8 cellular contexts compared by ENCODE assay signal in the genomic region with DNA sequence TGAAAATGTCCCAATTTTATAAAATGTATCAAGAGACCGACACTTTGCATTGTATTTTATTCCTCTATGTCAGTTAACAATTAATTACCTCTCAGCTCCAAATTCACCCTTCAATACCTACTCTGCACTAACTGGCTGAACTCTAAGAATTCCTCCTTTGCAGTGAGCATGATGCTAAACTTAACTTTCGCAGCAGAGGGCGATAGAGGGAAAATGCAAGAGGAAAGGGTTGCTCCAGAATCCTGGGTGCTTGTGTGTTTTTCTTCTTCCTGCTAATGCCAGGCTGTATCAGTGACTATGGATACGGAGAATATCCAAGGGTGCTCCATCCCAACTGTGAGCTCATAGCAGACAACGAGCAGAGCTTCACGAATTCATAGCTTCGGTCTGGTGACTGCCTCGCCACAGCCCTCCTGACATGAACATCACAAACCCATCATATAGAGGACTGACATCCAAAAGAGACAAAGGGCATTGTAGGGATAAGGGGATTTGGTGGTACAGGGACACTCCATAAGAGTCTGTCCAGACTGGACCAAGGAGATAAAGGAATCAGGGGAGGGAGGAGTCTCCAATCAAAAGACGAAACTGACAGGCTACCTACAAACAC.
A peak's percentile ranks its signal among the peaks of the same experiment; 100 is the strongest.
DNase-seq lines count a peak whose midpoint lies in the region; ATAC-seq and TF ChIP-seq lines count a peak whose summit lies in the region.

No MANE protein-coding gene starts in this region.

- H2AFZ ChIP-seq in mammary epithelial cell (ENCODE audit: low read depth, low read length): no peak overlapping the region

- H3K4me2 ChIP-seq in mammary epithelial cell (ENCODE audit: insufficient read depth, low read depth, low read length): no peak overlapping the region

- ATAC-seq in HG03095 (IDR thresholded peaks at IDR 0.05; ENCODE audit: unreplicated experiment): no peak
- no peak for ATAC-seq in HG02981 (IDR thresholded peaks at IDR 0.05; ENCODE audit: unreplicated experiment)

- H3K36me3 ChIP-seq in NT2/D1 (ENCODE audit: insufficient read depth, insufficient read length, low read length): no peaks in the 10 kb centered on the region
- H3K36me3 ChIP-seq in mammary epithelial cell (ENCODE audit: insufficient read depth, low read length): no peaks in the 10 kb centered on the region

- H3K9me3 ChIP-seq in NT2/D1 (ENCODE audit: insufficient read depth, low read length): no peaks in the 10 kb centered on the region
- H3K9me3 ChIP-seq in mammary epithelial cell (replicated peaks; ENCODE audit: insufficient read depth, low read length): no peaks in the 10 kb centered on the region

- H3K4me3 ChIP-seq in AG04449 (ENCODE audit: low read depth, low read length): no peak overlapping the region
- H3K4me3 ChIP-seq in GM12865 (ENCODE audit: low read depth, low read length): no peak overlapping the region
- H3K4me3 ChIP-seq in NT2/D1 (ENCODE audit: insufficient read length, low read depth): no peak overlapping the region
- H3K4me3 ChIP-seq in mammary epithelial cell (replicated peaks in 1 of 3; ENCODE audit: insufficient read depth in 1 of 3, low read depth in 2 of 3, low read length in 3 of 3): no peak overlapping the region

- no peaks in the 10 kb centered on the region for H4K20me1 ChIP-seq in mammary epithelial cell (ENCODE audit: insufficient read depth, low read length)

- dilution Hi-C loops in mammary epithelial cell (cut with HindIII; ENCODE audit: low sequenced_read_pairs): no loop called here

- H3K27ac ChIP-seq in mammary epithelial cell (ENCODE audit: insufficient read depth, low read depth, low read length): no peak overlapping the region

- CTCF ChIA-PET in AG04449 (lab: Yijun Ruan, JAX): interaction anchor here (0.6 to 1.2 kb wide), 3 partner anchors 9 to 118 kb away, joined by 3 to 6 read pairs (median 3); no protein-coding TSS in a partner anchor
- CTCF ChIA-PET in mammary epithelial cell (lab: Charles Lee; ENCODE audit: low non-redundant PET): no interaction called here

- in situ Hi-C loops in mammary epithelial cell (cut with MboI; ENCODE audit: low sequenced_read_pairs in 2 of 2): no loop called here

- H3K9ac ChIP-seq in NT2/D1 (ENCODE audit: insufficient read length, low read depth): no peak overlapping the region
- no peak overlapping the region for H3K9ac ChIP-seq in mammary epithelial cell (ENCODE audit: insufficient read depth, low read length)

- POLR2A ChIA-PET in AG04449 (lab: Yijun Ruan, JAX): no interaction called here

- intact Hi-C loops in mammary epithelial cell (cut with micrococcal nuclease): loop anchor here (10.0 kb wide), 1 partner anchor 112 kb away; no protein-coding TSS in a partner anchor

- 91% methylated on average over 6 of the region's 9 CpGs for WGBS in mammary epithelial cell (ENCODE audit: low coverage, missing lambda C conversion rate)

- no TSS peak for BruUV-seq in mammary epithelial cell (replicated peaks; lab: Mats Ljungman, UMichigan)

- no peaks in the 10 kb centered on the region for H3K79me2 ChIP-seq in mammary epithelial cell (ENCODE audit: insufficient read depth, low read length)

- no peaks in the 10 kb centered on the region for H3K27me3 ChIP-seq in NT2/D1 (ENCODE audit: insufficient read depth, insufficient read length)
- no peaks in the 10 kb centered on the region for H3K27me3 ChIP-seq in mammary epithelial cell (ENCODE audit: insufficient read depth, low read length)

- TF ChIP-seq CTCF in AG04449 (IDR thresholded peaks at IDR 0.05; ENCODE audit: insufficient read depth, low read length, missing control alignments): peak; percentile 11
- TF ChIP-seq CTCF in GM12865 (IDR thresholded peaks at IDR 0.05; ENCODE audit: insufficient read depth, low read depth, low read length, missing control alignments): peak; percentile 52
- TF ChIP-seq CTCF in mammary epithelial cell (conservative IDR thresholded peaks at IDR 0.05 in 1 of 2, IDR thresholded peaks at IDR 0.05 in 1 of 2; ENCODE audit: extremely low read depth in 1 of 2, insufficient read depth in 1 of 2, low read depth in 1 of 2, low read length in 2 of 2): peak; percentile 43 to 51

- H3K4me1 ChIP-seq in NT2/D1 (ENCODE audit: insufficient read depth, insufficient read length) (no peaks in the 10 kb centered on the region), mammary epithelial cell (ENCODE audit: insufficient read depth, low read length) (no peaks in the 10 kb centered on the region)

- DNase-seq in AG04449 (ENCODE audit: low read depth, low spot score) (no peak), GM12865 (ENCODE audit: low read depth) (peak; percentile 64), NT2/D1 (ENCODE audit: low read depth, low spot score) (peak; percentile 50), mammary epithelial cell (no peak), myocyte (ENCODE audit: low read depth) (peak; percentile 26), NCI-H446 (lab: John Stamatoyannopoulos, UW) (no peak)

Comparison
In these comparisons a context has a peak if more than half of its experiments do, and no peak if none do; other contexts are left out.
1. DNase-seq: peak in GM12865 (single experiment), NT2/D1 (single experiment) and myocyte (single experiment); none in AG04449 (single experiment), mammary epithelial cell (single experiment) and NCI-H446 (0 of 2).
2. Peak in every context shown above with its lines, with median percentiles within 50 percentile points of each other: CTCF ChIP-seq.